ENCODE assay signal across 18 cellular contexts in genomic region chr17:73179878-73180277, GRCh38. TPM values are rescaled to one million over a fixed set of nuclear protein-coding genes. Genes with fewer than 3 reads are reported as not detected.
DNase-seq lines count a peak whose midpoint lies in the region; ATAC-seq and TF ChIP-seq lines count a peak whose summit lies in the region.
"Had no signal": no experiment of that assay in that cellular context is flagged by ENCODE, and none has a peak within 500 bp of the region (broad histone marks: within the 10 kb centered on the region; RNA-seq: fewer than 3 reads in every experiment).

No MANE protein-coding gene starts in this region.

- no peak overlapping the region for H2BK5ac ChIP-seq in IMR-90 (ENCODE audit: low read depth, low read length, poor library complexity, severe bottlenecking)

- no peaks in the 10 kb centered on the region for H3K9me3 Mint-ChIP-seq in natural killer cell treated with Interleukin-12 subunit alpha and Interleukin-12 subunit beta and Interleukin-15 and Interleukin-18, amount 100 ng/mL, for 72 hours
- H3K9me3 Mint-ChIP-seq in natural killer cell (no peaks in the 10 kb centered on the region), Calu3 (ENCODE audit: low read depth, unreplicated experiment) (no peaks in the 10 kb centered on the region), type B pancreatic cell (no peaks in the 10 kb centered on the region)
- H3K9me3 Mint-ChIP-seq: CD4-positive, alpha-beta memory T cell; CD8-positive, alpha-beta memory T cell had no signal

- no peaks in the 10 kb centered on the region for H3K4me1 Mint-ChIP-seq in natural killer cell treated with Interleukin-12 subunit alpha and Interleukin-12 subunit beta and Interleukin-15 and Interleukin-18, amount 100 ng/mL, for 72 hours (ENCODE audit: low read depth in 2 of 2)
- no peaks in the 10 kb centered on the region for H3K4me1 Mint-ChIP-seq in natural killer cell
- H3K4me1 Mint-ChIP-seq in Calu3 (ENCODE audit: low read depth, unreplicated experiment) = no peaks in the 10 kb centered on the region
- H3K4me1 Mint-ChIP-seq in type B pancreatic cell (ENCODE audit: unreplicated experiment) = peaks cover 4% of the 10 kb centered on the region
- H3K4me1 Mint-ChIP-seq: CD4-positive, alpha-beta memory T cell; CD8-positive, alpha-beta memory T cell had no signal

- H4K5ac ChIP-seq in IMR-90 (ENCODE audit: low read depth, low read length) = no peak overlapping the region

- H3K9ac ChIP-seq in IMR-90 (ENCODE audit: low read depth, low read length) = no peak overlapping the region; the same call in 1 of the 2 replicates
- H3K9ac ChIP-seq in neural cell (ENCODE audit: low read length) = no peak overlapping the region
- H3K9ac ChIP-seq: BLaER1 had no signal

- no CpG with 5 or more reads among the region's 3 CpGs for WGBS in IMR-90 (ENCODE audit: extremely low coverage in 2 of 2, insufficient read length in 1 of 2), 2 experiments

- peak; percentile 18 for DNase-seq in natural killer cell treated with Interleukin-12 subunit alpha and Interleukin-12 subunit beta and Interleukin-15 and Interleukin-18, amount 100 ng/mL, for 72 hours (ENCODE audit: low spot score)
- DNase-seq in natural killer cell (no peak), IMR-90 (no peak), Calu3 (no peak), type B pancreatic cell (ENCODE audit: extremely low spot score, unreplicated experiment) (no peak)
- DNase-seq: 8988T; ACHN; BE2C; C1 segment of cervical spinal cord; CD4-positive, alpha-beta memory T cell; CD4-positive, CD25-positive, alpha-beta regulatory T cell; CD8-positive, alpha-beta memory T cell; COR-L47; DMS79 treated with DMSO at 0.1 percent for 48 hours; GF-D8 had no signal

- no peak overlapping the region for H3K23ac ChIP-seq in IMR-90 (ENCODE audit: low read depth, low read length)

- H2BK120ac ChIP-seq in IMR-90 (ENCODE audit: low read depth, low read length) = no peak overlapping the region

- no peak overlapping the region; the same call in 1 of the 2 replicates for H2BK20ac ChIP-seq in IMR-90 (ENCODE audit: low read depth, low read length)

- H3K27me3 Mint-ChIP-seq in natural killer cell treated with Interleukin-12 subunit alpha and Interleukin-12 subunit beta and Interleukin-15 and Interleukin-18, amount 100 ng/mL, for 72 hours = no peaks in the 10 kb centered on the region
- H3K27me3 Mint-ChIP-seq in natural killer cell (ENCODE audit: low read depth in 2 of 2) (no peaks in the 10 kb centered on the region), Calu3 (ENCODE audit: unreplicated experiment) (no peaks in the 10 kb centered on the region), type B pancreatic cell (no peaks in the 10 kb centered on the region)
- H3K27me3 Mint-ChIP-seq: CD4-positive, alpha-beta memory T cell; CD4-positive, CD25-positive, alpha-beta regulatory T cell; CD8-positive, alpha-beta memory T cell had no signal

- no peak overlapping the region for H3K18ac ChIP-seq in IMR-90 (ENCODE audit: low read depth, low read length)

- H3K36me3 ChIP-seq in IMR-90 (ENCODE audit: control insufficient read depth, insufficient read depth, low read length) = no peaks in the 10 kb centered on the region
- H3K36me3 ChIP-seq in neural cell (ENCODE audit: insufficient read depth, low read length) = no peaks in the 10 kb centered on the region
- H3K36me3 ChIP-seq: BE2C, BLaER1 had no signal

- no peak overlapping the region for H2BK15ac ChIP-seq in IMR-90 (ENCODE audit: low read depth, low read length)

- H3K27ac ChIP-seq in IMR-90 (ENCODE audit: insufficient read depth, low read length) = no peak overlapping the region
- H3K27ac ChIP-seq in neural cell (ENCODE audit: low read length) = peak overlapping the region; percentile 20
- H3K27ac ChIP-seq: BLaER1 had no signal

- ATAC-seq in natural killer cell treated with Interleukin-12 subunit alpha and Interleukin-12 subunit beta and Interleukin-15 and Interleukin-18, amount 100 ng/mL, for 72 hours = no peak
- ATAC-seq in natural killer cell (no peak), IMR-90 (ENCODE audit: low read depth) (peak; percentile 42)

- POLR2A ChIA-PET in IMR-90 (lab: Charles Lee; ENCODE audit: unreplicated experiment) = interaction anchor here (0.6 kb wide), 1 partner anchor 110 kb away, joined by 4 read pairs; no protein-coding TSS in a partner anchor

- no peak for TF ChIP-seq RAD21 in IMR-90 (IDR thresholded peaks at IDR 0.05; ENCODE audit: low read length)
- peak; percentile 9 for TF ChIP-seq RAD21 in neural cell (conservative IDR thresholded peaks at IDR 0.05)

- H3K79me2 ChIP-seq in neural cell (replicated peaks; ENCODE audit: insufficient read depth, low read length) = no peaks in the 10 kb centered on the region

- CTCF ChIA-PET in IMR-90 (lab: Yijun Ruan, JAX) = interaction anchor here (0.6 to 0.9 kb wide), 2 partner anchors 47 to 455 kb away, joined by 3 read pairs; no protein-coding TSS in a partner anchor
- CTCF ChIA-PET in Calu3 (lab: Charles Lee) = no interaction called here

- H3K27me3 ChIP-seq in IMR-90 (ENCODE audit: control insufficient read depth, insufficient read depth, low read length) (no peaks in the 10 kb centered on the region), neural cell (ENCODE audit: insufficient read depth, low read depth, low read length) (no peaks in the 10 kb centered on the region)
- H3K27me3 ChIP-seq: BE2C, BLaER1 had no signal

- H3K9me1 ChIP-seq in IMR-90 (ENCODE audit: insufficient read depth, low read length) = peaks cover 3% of the 10 kb centered on the region; the same call in 1 of the 2 replicates

- H2AFZ ChIP-seq in IMR-90 (replicated peaks; ENCODE audit: low read length, poor library complexity) = no peak overlapping the region
- no peak overlapping the region for H2AFZ ChIP-seq in neural cell (ENCODE audit: low read depth, low read length)

- dilution Hi-C loops in IMR-90 (cut with HindIII; ENCODE audit: low sequenced_read_pairs, unreplicated experiment) = no loop called here

- H3K27ac Mint-ChIP-seq in natural killer cell treated with Interleukin-12 subunit alpha and Interleukin-12 subunit beta and Interleukin-15 and Interleukin-18, amount 100 ng/mL, for 72 hours = no peak overlapping the region
- no peak overlapping the region for H3K27ac Mint-ChIP-seq in natural killer cell
- no peak overlapping the region for H3K27ac Mint-ChIP-seq in Calu3 (ENCODE audit: unreplicated experiment)
- no peak overlapping the region for H3K27ac Mint-ChIP-seq in type B pancreatic cell
- H3K27ac Mint-ChIP-seq: CD14-positive monocyte; CD4-positive, alpha-beta memory T cell; CD4-positive, CD25-positive, alpha-beta regulatory T cell; CD8-positive, alpha-beta memory T cell had no signal

- no peaks in the 10 kb centered on the region for H3K79me1 ChIP-seq in IMR-90 (ENCODE audit: low read depth in 1 of 2, low read length in 2 of 2)

- no peak overlapping the region for H3K14ac ChIP-seq in IMR-90 (replicated peaks; ENCODE audit: low read depth, low read length)

- TF ChIP-seq POLR2A in IMR-90 (IDR thresholded peaks at IDR 0.05; ENCODE audit: low read depth, low read length) = no peak

- no peak overlapping the region for H4K8ac ChIP-seq in IMR-90 (ENCODE audit: low read depth in 2 of 2, low read length in 2 of 2)

- H3K36me3 Mint-ChIP-seq in natural killer cell treated with Interleukin-12 subunit alpha and Interleukin-12 subunit beta and Interleukin-15 and Interleukin-18, amount 100 ng/mL, for 72 hours = no peaks in the 10 kb centered on the region
- H3K36me3 Mint-ChIP-seq in natural killer cell (no peaks in the 10 kb centered on the region), Calu3 (ENCODE audit: insufficient read depth, unreplicated experiment) (no peaks in the 10 kb centered on the region), type B pancreatic cell (no peaks in the 10 kb centered on the region)
- H3K36me3 Mint-ChIP-seq: CD4-positive, alpha-beta memory T cell; CD4-positive, CD25-positive, alpha-beta regulatory T cell had no signal

- peak overlapping the region; percentile 9; the same call in 1 of the 2 replicates for H3K4ac ChIP-seq in IMR-90 (ENCODE audit: low read depth, low read length)

- no peak overlapping the region for H3K4me3 ChIP-seq in IMR-90 (ENCODE audit: insufficient read depth, low read depth, low read length)
- peak overlapping the region; percentile 20 for H3K4me3 ChIP-seq in neural cell (ENCODE audit: low read length)
- H3K4me3 ChIP-seq: BLaER1 had no signal

- intact Hi-C loops in natural killer cell (cut with micrococcal nuclease) = no loop called here
- intact Hi-C loops in IMR-90 (cut with micrococcal nuclease) = no loop called here
- intact Hi-C loops in Calu3 (cut with micrococcal nuclease; ENCODE audit: unreplicated experiment) = no loop called here

- no peaks in the 10 kb centered on the region for H3F3A ChIP-seq in neural cell (ENCODE audit: insufficient read depth, low read length, poor library complexity, severe bottlenecking)

- H3K4me1 ChIP-seq in IMR-90 (ENCODE audit: control insufficient read depth, insufficient read depth, low read length) = peaks cover 2% of the 10 kb centered on the region; the same call in 1 of the 2 replicates

- H3K4me3 Mint-ChIP-seq in natural killer cell treated with Interleukin-12 subunit alpha and Interleukin-12 subunit beta and Interleukin-15 and Interleukin-18, amount 100 ng/mL, for 72 hours = no peak overlapping the region
- no peak overlapping the region for H3K4me3 Mint-ChIP-seq in natural killer cell
- H3K4me3 Mint-ChIP-seq in Calu3 (ENCODE audit: low read depth, unreplicated experiment) = no peak overlapping the region
- no peak overlapping the region for H3K4me3 Mint-ChIP-seq in type B pancreatic cell
- H3K4me3 Mint-ChIP-seq: CD14-positive monocyte; CD4-positive, alpha-beta memory T cell; CD4-positive, CD25-positive, alpha-beta regulatory T cell; CD8-positive, alpha-beta memory T cell had no signal

- no peak overlapping the region for H2AK5ac ChIP-seq in IMR-90 (ENCODE audit: low read depth, low read length)

- TF ChIP-seq CTCF in natural killer cell (IDR thresholded peaks at IDR 0.05) (no peak), IMR-90 (conservative IDR thresholded peaks at IDR 0.05; ENCODE audit: low read depth, low read length) (no peak), neural cell (IDR thresholded peaks at IDR 0.05; ENCODE audit: poor library complexity, severe bottlenecking) (no peak), Calu3 (IDR thresholded peaks at IDR 0.05; ENCODE audit: unreplicated experiment) (no peak), type B pancreatic cell (conservative IDR thresholded peaks at IDR 0.05) (no peak)

- peak; percentile 95 for TF ChIP-seq EP300 in neural cell (conservative IDR thresholded peaks at IDR 0.05; ENCODE audit: poor library complexity, severe bottlenecking)

- no peaks in the 10 kb centered on the region for H3K9me2 ChIP-seq in neural cell (ENCODE audit: insufficient read depth, low read length)

- in situ Hi-C loops in IMR-90 (cut with MboI; ENCODE audit: low sequenced_read_pairs) = loop anchor here (10.0 kb wide), 1 partner anchor 615 kb away; no protein-coding TSS in a partner anchor

- no peak overlapping the region for H2AK9ac ChIP-seq in IMR-90 (replicated peaks; ENCODE audit: low read depth, low read length, poor library complexity)

- H3K9me3 ChIP-seq in IMR-90 (ENCODE audit: control insufficient read depth, insufficient read depth, low read length) = no peaks in the 10 kb centered on the region
- no peaks in the 10 kb centered on the region for H3K9me3 ChIP-seq in neural cell (ENCODE audit: low read length)
- H3K9me3 ChIP-seq: BE2C, BLaER1 had no signal

- no peak overlapping the region for H3K56ac ChIP-seq in IMR-90 (ENCODE audit: extremely low read depth, insufficient read depth, low read length)

- no peak overlapping the region for H4K91ac ChIP-seq in IMR-90 (ENCODE audit: insufficient read depth, low read depth, low read length)

- no peaks in the 10 kb centered on the region for H4K20me1 ChIP-seq in IMR-90 (ENCODE audit: insufficient read depth, low read length)
- H4K20me1 ChIP-seq in neural cell (ENCODE audit: insufficient read depth) = no peaks in the 10 kb centered on the region
- H4K20me1 ChIP-seq: BLaER1 had no signal

- H3K4me2 ChIP-seq in IMR-90 (ENCODE audit: low read depth, low read length) (no peak overlapping the region), neural cell (ENCODE audit: low read length) (no peak overlapping the region)
- H3K4me2 ChIP-seq: BLaER1 had no signal

- no TSS peak for BruUV-seq in IMR-90 (replicated peaks; lab: Mats Ljungman, UMichigan)
- BruUV-seq in Calu3 (replicated peaks; lab: Mats Ljungman, UMichigan) = no TSS peak

RNA-seq across cellular contexts. Expression of gene COG1, which starts 13.0 kb away (rescaled TPM):
- 10 to 100 TPM; 27.4 to 28.0 TPM for total RNA-seq in natural killer cell treated with Interleukin-12 subunit alpha and Interleukin-12 subunit beta and Interleukin-15 and Interleukin-18, amount 100 ng/mL, for 72 hours
- total RNA-seq in natural killer cell (10 to 100 TPM; 64.1 to 73.2 (median 68.3) TPM), IMR-90 (2012; rRNA removed) (14.4 and 18.3 TPM in 2 replicates), Calu3 (2022) (36.1 and 37.7 TPM in 2 replicates), type B pancreatic cell (ENCODE audit: low replicate concordance) (36.5 and 37.2 TPM in 2 replicates)
- polyA plus RNA-seq in IMR-90 (2012; rRNA removed) (35.1 and 40.2 TPM in 2 replicates), neural cell (23.5 and 26.3 TPM in 2 replicates)
- 15.0 and 15.4 TPM in 2 replicates for polyA plus RNA-seq in IMR-90 (2012; cell fraction: cytosol; rRNA removed)
- polyA plus RNA-seq in IMR-90 (2012; cell fraction: nucleus; rRNA removed; ENCODE audit: low replicate concordance) = 85.9 and 135 TPM in 2 replicates
- polyA minus RNA-seq in neural cell = 30.9 and 36.0 TPM in 2 replicates

RNA-seq across cellular contexts. Expression of gene SSTR2, which starts 15.1 kb away (rescaled TPM):
- not detected for total RNA-seq in natural killer cell treated with Interleukin-12 subunit alpha and Interleukin-12 subunit beta and Interleukin-15 and Interleukin-18, amount 100 ng/mL, for 72 hours
- total RNA-seq in natural killer cell (not detected), IMR-90 (2012; rRNA removed) (not detected in 2 replicates), Calu3 (2022) (0.54 and 0.64 TPM in 2 replicates), type B pancreatic cell (ENCODE audit: low replicate concordance) (5.5 and 10.4 TPM in 2 replicates)
- polyA plus RNA-seq in IMR-90 (2012; rRNA removed) (under 0.01 TPM in 1 of 2 replicates, not detected in the other), neural cell (7.7 and 8.1 TPM in 2 replicates)
- 0.02 TPM in 1 of 2 replicates, not detected in the other for polyA plus RNA-seq in IMR-90 (2012; cell fraction: cytosol; rRNA removed)
- 0.01 and 0.11 TPM in 2 replicates for polyA plus RNA-seq in IMR-90 (2012; cell fraction: nucleus; rRNA removed; ENCODE audit: low replicate concordance)
- polyA minus RNA-seq in neural cell = 12.9 and 14.9 TPM in 2 replicates
- total RNA-seq: CD4-positive, alpha-beta memory T cell had no signal
- polyA plus RNA-seq: CD14-positive monocyte; CD4-positive, alpha-beta memory T cell; CD8-positive, alpha-beta memory T cell had no signal
